1 cellular context compared by ENCODE assay signal in genomic region chr1:67418839-67419586, GRCh38.
TF ChIP-seq lines count a peak whose summit lies in the region.

No MANE protein-coding gene starts in this region.

TF ChIP-seq in GM12878, 131 proteins besides CTCF, POLR2A, EP300 and RAD21 (continued from another document):
- TF ChIP-seq, protein P1, sequence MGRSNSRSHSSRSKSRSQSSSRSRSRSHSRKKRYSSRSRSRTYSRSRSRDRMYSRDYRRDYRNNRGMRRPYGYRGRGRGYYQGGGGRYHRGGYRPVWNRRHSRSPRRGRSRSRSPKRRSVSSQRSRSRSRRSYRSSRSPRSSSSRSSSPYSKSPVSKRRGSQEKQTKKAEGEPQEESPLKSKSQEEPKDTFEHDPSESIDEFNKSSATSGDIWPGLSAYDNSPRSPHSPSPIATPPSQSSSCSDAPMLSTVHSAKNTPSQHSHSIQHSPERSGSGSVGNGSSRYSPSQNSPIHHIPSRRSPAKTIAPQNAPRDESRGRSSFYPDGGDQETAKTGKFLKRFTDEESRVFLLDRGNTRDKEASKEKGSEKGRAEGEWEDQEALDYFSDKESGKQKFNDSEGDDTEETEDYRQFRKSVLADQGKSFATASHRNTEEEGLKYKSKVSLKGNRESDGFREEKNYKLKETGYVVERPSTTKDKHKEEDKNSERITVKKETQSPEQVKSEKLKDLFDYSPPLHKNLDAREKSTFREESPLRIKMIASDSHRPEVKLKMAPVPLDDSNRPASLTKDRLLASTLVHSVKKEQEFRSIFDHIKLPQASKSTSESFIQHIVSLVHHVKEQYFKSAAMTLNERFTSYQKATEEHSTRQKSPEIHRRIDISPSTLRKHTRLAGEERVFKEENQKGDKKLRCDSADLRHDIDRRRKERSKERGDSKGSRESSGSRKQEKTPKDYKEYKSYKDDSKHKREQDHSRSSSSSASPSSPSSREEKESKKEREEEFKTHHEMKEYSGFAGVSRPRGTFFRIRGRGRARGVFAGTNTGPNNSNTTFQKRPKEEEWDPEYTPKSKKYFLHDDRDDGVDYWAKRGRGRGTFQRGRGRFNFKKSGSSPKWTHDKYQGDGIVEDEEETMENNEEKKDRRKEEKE (IDR thresholded peaks at IDR 0.05), result 0 out of 2 replicates have a peak, but pooled peaks have one; percentile 5
- TF ChIP-seq BMI1 (IDR thresholded peaks at IDR 0.05; ENCODE audit: borderline replicate concordance) (peak; percentile 16; the same call in 1 of the 2 replicates), NFIC (IDR thresholded peaks at IDR 0.05; ENCODE audit: low read depth, low read length) (no peak)
- TF ChIP-seq, protein P2, sequence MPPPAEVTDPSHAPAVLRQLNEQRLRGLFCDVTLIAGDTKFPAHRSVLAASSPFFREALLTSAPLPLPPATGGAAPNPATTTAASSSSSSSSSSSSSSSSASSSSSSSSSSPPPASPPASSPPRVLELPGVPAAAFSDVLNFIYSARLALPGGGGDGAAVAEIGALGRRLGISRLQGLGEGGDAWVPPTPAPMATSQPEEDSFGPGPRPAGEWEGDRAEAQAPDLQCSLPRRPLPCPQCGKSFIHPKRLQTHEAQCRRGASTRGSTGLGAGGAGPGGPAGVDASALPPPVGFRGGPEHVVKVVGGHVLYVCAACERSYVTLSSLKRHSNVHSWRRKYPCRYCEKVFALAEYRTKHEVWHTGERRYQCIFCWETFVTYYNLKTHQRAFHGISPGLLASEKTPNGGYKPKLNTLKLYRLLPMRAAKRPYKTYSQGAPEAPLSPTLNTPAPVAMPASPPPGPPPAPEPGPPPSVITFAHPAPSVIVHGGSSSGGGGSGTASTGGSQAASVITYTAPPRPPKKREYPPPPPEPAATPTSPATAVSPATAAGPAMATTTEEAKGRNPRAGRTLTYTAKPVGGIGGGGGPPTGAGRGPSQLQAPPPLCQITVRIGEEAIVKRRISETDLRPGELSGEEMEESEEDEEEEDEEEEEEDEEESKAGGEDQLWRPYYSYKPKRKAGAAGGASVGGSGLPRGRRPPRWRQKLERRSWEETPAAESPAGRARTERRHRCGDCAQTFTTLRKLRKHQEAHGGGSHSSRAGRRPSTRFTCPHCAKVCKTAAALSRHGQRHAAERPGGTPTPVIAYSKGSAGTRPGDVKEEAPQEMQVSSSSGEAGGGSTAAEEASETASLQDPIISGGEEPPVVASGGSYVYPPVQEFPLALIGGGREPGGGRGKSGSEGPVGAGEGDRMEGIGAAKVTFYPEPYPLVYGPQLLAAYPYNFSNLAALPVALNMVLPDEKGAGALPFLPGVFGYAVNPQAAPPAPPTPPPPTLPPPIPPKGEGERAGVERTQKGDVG (CRISPR knock-in tag; IDR thresholded peaks at IDR 0.05), result no peak
